Comparison of ENCODE assay signal across 33 cellular contexts in genomic region chr20:564195-564594, GRCh38. TPM values are rescaled to one million over a fixed set of nuclear protein-coding genes. Genes with fewer than 3 reads are reported as not detected.
"Had no signal": no experiment of that assay in that cellular context is flagged by ENCODE, and none has a peak within 500 bp of the region (broad histone marks: within the 10 kb centered on the region; RNA-seq: fewer than 3 reads in every experiment).

No MANE protein-coding gene starts in this region.

- H3K36me3 Mint-ChIP-seq: activated naive CD4-positive, alpha-beta T cell treated with anti-CD3 and anti-CD28 coated beads, Interleukin-2, amount 50 U/mL, for 24 hours; activated naive CD8-positive, alpha-beta T cell treated with anti-CD3 and anti-CD28 coated beads, Interleukin-2, amount 10 ng/mL, durations not matched to agents 7 days and 5 days; IgD-negative memory B cell had no signal

- H3K4me1 Mint-ChIP-seq: activated CD4-positive, alpha-beta T cell treated with anti-CD3 and anti-CD28 coated beads, Interleukin-2, amount 10 ng/mL, durations not matched to agents 24 days and 14 days had no signal

- H3K9me3 ChIP-seq: ascending aorta, MG63 had no signal

- H3K4me3 ChIP-seq: ascending aorta, cardiac muscle cell, MG63 had no signal

- H3K27ac ChIP-seq: ascending aorta, cardiac muscle cell, RWPE1 had no signal

- H3K9me3 Mint-ChIP-seq: activated CD4-positive, alpha-beta T cell treated with anti-CD3 and anti-CD28 coated beads, Interleukin-2, amount 10 ng/mL, durations not matched to agents 24 days and 14 days; activated CD8-positive, alpha-beta T cell treated with anti-CD3 and anti-CD28 coated beads for 36 hours; activated naive CD4-positive, alpha-beta T cell treated with anti-CD3 and anti-CD28 coated beads, Interleukin-2, amount 50 U/mL, for 24 hours; activated naive CD8-positive, alpha-beta T cell treated with anti-CD3 and anti-CD28 coated beads, Interleukin-2, amount 10 ng/mL, durations not matched to agents 7 days and 5 days; activated T-helper 2 cell treated with anti-CD3 and anti-CD28 coated beads, Interferon-gamma antibody, Interleukin-2, Interleukin-4, amounts not matched to agents 10 μg/mL and 5 μg/mL and 100 μg/mL, durations not matched to agents 14 hours and 24 hours and 36 hours; central memory CD8-positive, alpha-beta T cell; IgD-negative memory B cell had no signal

- H3K27me3 ChIP-seq: ascending aorta, cardiac muscle cell, MG63 had no signal

- H3K4me1 ChIP-seq: ascending aorta had no signal

- H3K27ac Mint-ChIP-seq: activated CD4-positive, alpha-beta T cell treated with anti-CD3 and anti-CD28 coated beads, Interleukin-2, amount 10 ng/mL, durations not matched to agents 24 days and 14 days; activated CD8-positive, alpha-beta T cell treated with anti-CD3 and anti-CD28 coated beads for 36 hours; activated naive CD4-positive, alpha-beta T cell treated with anti-CD3 and anti-CD28 coated beads, Interleukin-2, amount 50 U/mL, for 24 hours; activated naive CD8-positive, alpha-beta T cell treated with anti-CD3 and anti-CD28 coated beads, Interleukin-2, amount 10 ng/mL, durations not matched to agents 7 days and 5 days; activated T-helper 2 cell treated with anti-CD3 and anti-CD28 coated beads, Interferon-gamma antibody, Interleukin-2, Interleukin-4, amounts not matched to agents 10 μg/mL and 5 μg/mL and 100 μg/mL, durations not matched to agents 14 hours and 24 hours and 36 hours; IgD-negative memory B cell had no signal

- FAIRE-seq: RCC 7860 had no signal

- H3K36me3 ChIP-seq: ascending aorta, cardiac muscle cell, MG63 had no signal

- DNase-seq: activated CD4-positive, alpha-beta T cell treated with anti-CD3 and anti-CD28 coated beads, Interleukin-2, amount 10 ng/mL, durations not matched to agents 24 days and 14 days; activated CD4-positive, alpha-beta T cell treated with anti-CD3 and anti-CD28 coated beads, Interleukin-2, amount 50 U/mL, for 4 hours; activated CD8-positive, alpha-beta T cell treated with anti-CD3 and anti-CD28 coated beads for 36 hours; activated gamma-delta T cell; activated naive CD4-positive, alpha-beta T cell treated with Interleukin-2 at 50 U/mL for 16 hours; activated naive CD8-positive, alpha-beta T cell treated with anti-CD3 and anti-CD28 coated beads, Interleukin-2, amount 10 ng/mL, durations not matched to agents 7 days and 5 days; activated T-cell treated with anti-CD3 and anti-CD28 coated beads, Interleukin-2, amount 50 U/mL, for 1 hour; amygdala; Kasumi-1; KG1; MG63; MV-4-11; NCI-H1092; NCI-H1436 treated with DMSO at 0.1 percent for 48 hours; NCI-H1694 treated with DMSO at 0.1 percent for 48 hours; NCI-H2029; NCI-H345; NCI-H524 treated with DMSO at 0.1 percent for 48 hours; PC-3; SIG-M5; T-helper 1 cell had no signal

- H3K4me3 Mint-ChIP-seq: activated CD4-positive, alpha-beta T cell treated with anti-CD3 and anti-CD28 coated beads, Interleukin-2, amount 10 ng/mL, durations not matched to agents 24 days and 14 days; activated CD8-positive, alpha-beta T cell treated with anti-CD3 and anti-CD28 coated beads for 36 hours; activated naive CD4-positive, alpha-beta T cell treated with anti-CD3 and anti-CD28 coated beads, Interleukin-2, amount 50 U/mL, for 24 hours; activated naive CD8-positive, alpha-beta T cell treated with anti-CD3 and anti-CD28 coated beads, Interleukin-2, amount 10 ng/mL, durations not matched to agents 7 days and 5 days; central memory CD8-positive, alpha-beta T cell; IgD-negative memory B cell had no signal

RNA-seq across cellular contexts. Expression of gene TCF15, which starts 45.9 kb away (rescaled TPM):
- total RNA-seq: activated CD8-positive, alpha-beta memory T cell treated with anti-CD3 and anti-CD28 coated beads for 36 hours; activated naive CD8-positive, alpha-beta T cell treated with anti-CD3 and anti-CD28 coated beads, Interleukin-2, amount 10 ng/mL, durations not matched to agents 7 days and 5 days; activated T-helper 2 cell treated with anti-CD3 and anti-CD28 coated beads, Interferon-gamma antibody, Interleukin-2, Interleukin-4, amounts not matched to agents 10 μg/mL and 5 μg/mL and 100 μg/mL, durations not matched to agents 14 hours and 24 hours and 36 hours; NCI-H460; SK-MEL-5; T-helper 2 cell treated with Interferon-gamma antibody and Interleukin-4, amounts not matched to agents 100 ng/mL and 5 ng/mL, for 36 hours had no signal
- polyA plus RNA-seq: IgD-negative memory B cell had no signal
